ENCODE assay signal across 17 cellular contexts in the genomic region with DNA sequence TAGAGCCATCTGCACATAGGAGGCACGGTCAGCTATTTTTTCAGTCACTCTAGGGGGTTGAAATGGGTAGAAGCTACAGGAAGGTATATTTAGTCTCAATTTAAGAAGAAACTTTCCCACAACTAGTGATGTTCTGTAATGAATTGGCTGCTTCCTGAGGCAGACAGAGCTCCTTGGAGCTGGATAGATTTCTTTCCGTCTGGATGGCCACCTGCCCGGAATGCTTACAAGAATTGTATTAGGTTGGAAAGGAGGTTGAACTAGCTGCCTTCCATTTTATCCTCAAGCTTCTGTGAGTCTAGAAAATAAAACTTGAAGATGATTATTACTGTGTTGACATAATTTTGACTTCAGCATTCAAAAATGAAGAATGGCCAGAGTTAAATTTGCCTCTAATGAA.
"Had no signal": no experiment of that assay in that cellular context is flagged by ENCODE, and none has a peak within 500 bp of the region (broad histone marks: within the 10 kb centered on the region; RNA-seq: fewer than 3 reads in every experiment).

No MANE protein-coding gene starts in this region.

- H3K9me3 Mint-ChIP-seq: activated CD4-positive, alpha-beta memory T cell treated with anti-CD3 and anti-CD28 coated beads, Interleukin-2, amount 10 ng/mL, durations not matched to agents 7 days and 5 days; activated naive CD8-positive, alpha-beta T cell treated with anti-CD3 and anti-CD28 coated beads for 36 hours; activated T-helper 17 cell treated with anti-CD3 and anti-CD28 coated beads, Interleukin-2, amount 50 U/mL, for 72 hours; natural killer cell; stimulated activated naive CD8-positive, alpha-beta T cell treated with anti-CD3 and anti-CD28 coated beads, Interleukin-15, Interleukin-2, amounts not matched to agents 100 ng/mL and 50 ng/mL, for 24 hours had no signal

- H3K4me3 Mint-ChIP-seq: activated CD4-positive, alpha-beta memory T cell treated with anti-CD3 and anti-CD28 coated beads, Interleukin-2, amount 10 ng/mL, durations not matched to agents 7 days and 5 days; activated CD8-positive, alpha-beta memory T cell treated with anti-CD3 and anti-CD28 coated beads, Interleukin-2, amount 10 ng/mL, durations not matched to agents 7 days and 5 days; activated naive CD8-positive, alpha-beta T cell treated with anti-CD3 and anti-CD28 coated beads for 36 hours; activated T-helper 17 cell treated with anti-CD3 and anti-CD28 coated beads, Interleukin-2, amount 50 U/mL, for 72 hours; natural killer cell; stimulated activated naive CD8-positive, alpha-beta T cell treated with anti-CD3 and anti-CD28 coated beads, Interleukin-15, Interleukin-2, amounts not matched to agents 100 ng/mL and 50 ng/mL, for 24 hours had no signal

- H3K4me3 ChIP-seq: breast epithelium, right atrium auricular region had no signal

- H3K36me3 ChIP-seq: breast epithelium had no signal

- ATAC-seq: activated CD8-positive, alpha-beta memory T cell treated with anti-CD3 and anti-CD28 coated beads, Interleukin-2, amount 10 ng/mL, durations not matched to agents 7 days and 5 days; activated T-helper 17 cell treated with anti-CD3 and anti-CD28 coated beads, Interleukin-2, amount 50 U/mL, for 72 hours; esophagus mucosa; natural killer cell had no signal

- H3K27ac Mint-ChIP-seq: activated CD4-positive, alpha-beta memory T cell treated with anti-CD3 and anti-CD28 coated beads, Interleukin-2, amount 10 ng/mL, durations not matched to agents 7 days and 5 days; activated CD8-positive, alpha-beta memory T cell treated with anti-CD3 and anti-CD28 coated beads, Interleukin-2, amount 10 ng/mL, durations not matched to agents 7 days and 5 days; activated naive CD8-positive, alpha-beta T cell treated with anti-CD3 and anti-CD28 coated beads for 36 hours; activated T-helper 17 cell treated with anti-CD3 and anti-CD28 coated beads, Interleukin-2, amount 50 U/mL, for 72 hours; natural killer cell; progenitor cell of endocrine pancreas; stimulated activated naive CD8-positive, alpha-beta T cell treated with anti-CD3 and anti-CD28 coated beads, Interleukin-15, Interleukin-2, amounts not matched to agents 100 ng/mL and 50 ng/mL, for 24 hours had no signal

- H3K9me3 ChIP-seq: breast epithelium, right atrium auricular region had no signal

- DNase-seq: activated CD4-positive, alpha-beta memory T cell treated with anti-CD3 and anti-CD28 coated beads, Interleukin-2, amount 10 ng/mL, durations not matched to agents 7 days and 5 days; activated CD4-positive, alpha-beta T cell treated with anti-CD3 and anti-CD28 coated beads for 48 hours; activated CD4-positive, CD25-positive, alpha-beta regulatory T cell; activated CD8-positive, alpha-beta memory T cell treated with anti-CD3 and anti-CD28 coated beads, Interleukin-2, amount 10 ng/mL, durations not matched to agents 7 days and 5 days; activated naive CD4-positive, alpha-beta T cell; activated naive CD8-positive, alpha-beta T cell treated with anti-CD3 and anti-CD28 coated beads for 36 hours; activated T-cell treated with anti-CD3 and anti-CD28 coated beads, Interleukin-2, amount 50 U/mL, for 1 hour; amniotic stem cell; effector CD4-positive, alpha-beta T cell; natural killer cell; T1000 had no signal

- H3K4me1 ChIP-seq: right atrium auricular region had no signal

- H3K27me3 ChIP-seq: breast epithelium, right atrium auricular region had no signal

- H3K27ac ChIP-seq: right atrium auricular region had no signal

- H3K27me3 Mint-ChIP-seq: activated CD8-positive, alpha-beta memory T cell treated with anti-CD3 and anti-CD28 coated beads, Interleukin-2, amount 10 ng/mL, durations not matched to agents 7 days and 5 days; activated naive CD8-positive, alpha-beta T cell treated with anti-CD3 and anti-CD28 coated beads for 36 hours; activated T-helper 17 cell treated with anti-CD3 and anti-CD28 coated beads, Interleukin-2, amount 50 U/mL, for 72 hours; progenitor cell of endocrine pancreas; stimulated activated naive CD8-positive, alpha-beta T cell treated with anti-CD3 and anti-CD28 coated beads, Interleukin-15, Interleukin-2, amounts not matched to agents 100 ng/mL and 50 ng/mL, for 24 hours had no signal

- H3K4me1 Mint-ChIP-seq: activated T-helper 17 cell treated with anti-CD3 and anti-CD28 coated beads, Interleukin-2, amount 50 U/mL, for 72 hours had no signal
